ENCODE assay signal across 28 cellular contexts in the genomic region with DNA sequence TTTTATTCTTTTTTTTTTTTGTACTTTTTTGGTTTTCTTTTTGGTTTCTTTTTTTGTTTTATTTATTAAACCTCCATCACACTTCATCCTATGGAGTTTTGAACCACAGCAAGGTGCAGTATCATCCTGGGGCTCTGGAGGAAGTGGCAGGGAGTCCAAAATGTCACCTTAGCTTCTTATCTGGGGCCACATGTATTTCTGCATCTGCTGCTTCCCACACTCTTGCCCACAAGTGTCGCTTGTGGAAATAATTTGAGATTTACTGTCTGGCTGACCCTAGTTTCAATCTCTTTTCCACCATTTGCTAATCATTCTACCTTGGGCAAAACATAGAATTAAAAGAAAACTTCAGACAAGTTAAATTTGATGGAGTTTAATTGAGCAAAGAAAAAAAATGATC.
"Had no signal": no experiment of that assay in that cellular context is flagged by ENCODE, and none has a peak within 500 bp of the region (broad histone marks: within the 10 kb centered on the region; RNA-seq: fewer than 3 reads in every experiment).

No MANE protein-coding gene starts in this region.

- H3K9me3 Mint-ChIP-seq: activated naive CD4-positive, alpha-beta T cell treated with anti-CD3 and anti-CD28 coated beads, Interleukin-2, amount 10 ng/mL, durations not matched to agents 7 days and 5 days; mesothelial cell of epicardium; naive B cell; stimulated activated naive B cell treated with anti-CD40 and anti-IgM and Interleukin-4, amounts not matched to agents 10 μg/mL and 1 μg/mL and 100 μg/mL, for 72 hours; T-helper 1 cell treated with Interleukin-12 subunit alpha and Interleukin-12 subunit beta and Interleukin-4 antibody, amounts not matched to agents 30 μg/mL and 1 μg/mL, for 36 hours had no signal

- H3K36me3 ChIP-seq: prostate gland had no signal

- H3K27me3 ChIP-seq: dorsolateral prefrontal cortex, gastroesophageal sphincter, pancreas, testis, transverse colon had no signal

- H3K4me3 Mint-ChIP-seq: activated CD4-positive, alpha-beta T cell treated with anti-CD3 and anti-CD28 coated beads for 36 hours; activated naive CD4-positive, alpha-beta T cell treated with anti-CD3 and anti-CD28 coated beads, Interleukin-2, amount 10 ng/mL, durations not matched to agents 7 days and 5 days; mesothelial cell of epicardium; stimulated activated naive B cell treated with anti-CD40 and anti-IgM and Interleukin-4, amounts not matched to agents 10 μg/mL and 1 μg/mL and 100 μg/mL, for 72 hours; T-helper 1 cell treated with Interleukin-12 subunit alpha and Interleukin-12 subunit beta and Interleukin-4 antibody, amounts not matched to agents 30 μg/mL and 1 μg/mL, for 36 hours had no signal

- ATAC-seq: activated CD4-positive, alpha-beta T cell treated with anti-CD3 and anti-CD28 coated beads for 36 hours; gastroesophageal sphincter; pancreas; sciatic nerve had no signal

- H3K27me3 Mint-ChIP-seq: activated CD4-positive, alpha-beta T cell treated with anti-CD3 and anti-CD28 coated beads for 36 hours; activated naive CD4-positive, alpha-beta T cell treated with anti-CD3 and anti-CD28 coated beads, Interleukin-2, amount 10 ng/mL, durations not matched to agents 7 days and 5 days; naive B cell; stimulated activated naive B cell treated with anti-CD40 and anti-IgM and Interleukin-4, amounts not matched to agents 10 μg/mL and 1 μg/mL and 100 μg/mL, for 72 hours had no signal

- H3K9me3 ChIP-seq: gastroesophageal sphincter, pancreas, prostate gland, SK-N-SH, testis, transverse colon had no signal

- H3K4me3 ChIP-seq: coronary artery, dorsolateral prefrontal cortex, gastroesophageal sphincter, pancreas, prostate gland, testis, transverse colon had no signal

- H3K4me1 ChIP-seq: prostate gland had no signal

- H3K27ac ChIP-seq: coronary artery, dorsolateral prefrontal cortex, gastroesophageal sphincter, pancreas, prostate gland, testis, transverse colon had no signal

- DNase-seq: activated CD4-positive, alpha-beta T cell treated with anti-CD3 and anti-CD28 coated beads for 36 hours; activated CD4-positive, alpha-beta T cell treated with anti-CD3 and anti-CD28 coated beads, Interleukin-2, amount 50 U/mL, for 48 hours; activated CD4-positive, CD25-positive, alpha-beta regulatory T cell; activated CD8-positive, alpha-beta memory T cell treated with anti-CD3 and anti-CD28 coated beads, Interleukin-2, amount 50 U/mL, for 48 hours; activated effector memory CD4-positive, alpha-beta T cell treated with anti-CD3 and anti-CD28 coated beads, Interleukin-2, amount 50 U/mL, for 16 hours; activated naive CD4-positive, alpha-beta T cell treated with anti-CD3 and anti-CD28 coated beads, Interleukin-2, amount 10 ng/mL, durations not matched to agents 7 days and 5 days; anterior cingulate cortex; dorsolateral prefrontal cortex; effector memory CD4-positive, alpha-beta T cell; hypothalamus; naive B cell; pancreas; retina; SK-N-SH; small intestine; stimulated activated CD4-positive, alpha-beta T cell treated with anti-CD3 and anti-CD28 coated beads, Interleukin-4, amount 100 ng/mL, for 4 hours; stimulated activated CD8-positive, alpha-beta memory T cell treated with anti-CD3 and anti-CD28 coated beads, Interleukin-4, amount 100 ng/mL, for 48 hours; stimulated activated naive B cell treated with anti-CD40 and anti-IgM and Interleukin-4, amounts not matched to agents 10 μg/mL and 1 μg/mL and 100 μg/mL, for 72 hours; SW 1271; T1000; testis; transverse colon had no signal

- H3K27ac Mint-ChIP-seq: activated CD4-positive, alpha-beta T cell treated with anti-CD3 and anti-CD28 coated beads for 36 hours; activated naive CD4-positive, alpha-beta T cell treated with anti-CD3 and anti-CD28 coated beads, Interleukin-2, amount 10 ng/mL, durations not matched to agents 7 days and 5 days; mesothelial cell of epicardium; stimulated activated naive B cell treated with anti-CD40 and anti-IgM and Interleukin-4, amounts not matched to agents 10 μg/mL and 1 μg/mL and 100 μg/mL, for 72 hours had no signal
